Comparison of ENCODE assay signal across 8 cellular contexts in the genomic region with DNA sequence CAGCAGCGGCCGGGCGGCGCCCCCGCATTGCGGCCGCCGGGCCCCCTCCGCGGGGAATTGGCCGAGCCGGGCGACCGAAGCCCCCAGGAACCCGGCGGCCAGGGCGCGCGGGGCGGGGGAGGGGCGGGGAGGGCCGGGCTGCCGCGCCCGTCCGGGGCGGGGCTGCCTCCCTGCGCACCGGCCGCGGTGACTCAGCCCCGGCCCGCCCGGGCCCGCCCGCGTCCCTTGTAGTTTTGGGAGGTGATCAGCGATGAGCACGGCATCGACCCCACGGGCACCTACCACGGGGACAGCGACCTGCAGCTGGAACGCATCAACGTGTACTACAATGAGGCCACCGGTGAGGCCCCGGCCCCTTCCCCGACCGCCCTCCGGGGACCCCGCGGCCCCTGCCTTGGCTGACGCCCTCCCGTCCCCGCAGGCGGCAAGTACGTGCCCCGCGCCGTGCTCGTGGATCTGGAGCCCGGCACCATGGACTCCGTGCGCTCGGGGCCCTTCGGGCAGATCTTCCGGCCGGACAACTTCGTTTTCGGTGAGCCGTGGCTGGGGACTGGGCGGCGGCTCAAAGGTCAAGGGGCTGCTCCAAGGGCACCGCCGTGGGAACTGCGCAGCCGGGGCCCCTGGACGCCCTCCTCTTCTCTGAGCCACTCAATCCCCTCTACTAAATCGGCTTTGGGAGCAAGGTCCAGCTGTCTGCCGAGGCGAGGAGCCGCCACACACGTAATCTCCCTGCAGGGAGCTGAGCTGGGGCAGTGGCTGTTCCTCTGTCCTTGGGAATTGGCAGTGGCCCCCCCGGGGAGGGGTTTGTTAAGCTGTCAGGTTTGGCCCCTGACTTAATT. TPM values are rescaled to one million over a fixed set of nuclear protein-coding genes. Genes with fewer than 3 reads are reported as not detected.
DNase-seq lines count a peak whose midpoint lies in the region.

No MANE protein-coding gene starts in this region.

- no peaks in the 10 kb centered on the region for H3K27me3 Mint-ChIP-seq in IgD-negative memory B cell

- peak overlapping the region; percentile 80 for H3K4me3 ChIP-seq in ectodermal cell (ENCODE audit: insufficient read depth, low read depth, low read length)
- H3K4me3 ChIP-seq in mesodermal cell (ENCODE audit: extremely low read depth, insufficient read depth, low read length, poor library complexity, severe bottlenecking): peak overlapping the region; percentile 93

- H3K36me3 ChIP-seq in ectodermal cell (ENCODE audit: control insufficient read depth, insufficient read depth, low read length) (peaks cover 7% of the 10 kb centered on the region), mesodermal cell (ENCODE audit: control insufficient read depth, insufficient read depth, low read length) (peaks cover 27% of the 10 kb centered on the region)

- H3K4me1 ChIP-seq in ectodermal cell (ENCODE audit: control insufficient read depth, insufficient read depth, low read length): peaks cover 45% of the 10 kb centered on the region
- peaks cover 10% of the 10 kb centered on the region for H3K4me1 ChIP-seq in mesodermal cell (ENCODE audit: control insufficient read depth, insufficient read depth, low read length, poor library complexity, severe bottlenecking)

- no peaks in the 10 kb centered on the region for H3K36me3 Mint-ChIP-seq in IgD-negative memory B cell

- H3K27ac ChIP-seq in ectodermal cell (ENCODE audit: insufficient read depth, low read depth, low read length, poor library complexity, severe bottlenecking) (no peak overlapping the region), mesodermal cell (ENCODE audit: low read depth, low read length, severe bottlenecking) (peak overlapping the region; percentile 67)

- H3K27me3 ChIP-seq in ectodermal cell (ENCODE audit: control insufficient read depth, insufficient read depth, low read length, poor library complexity, severe bottlenecking): no peaks in the 10 kb centered on the region

- H3K27ac Mint-ChIP-seq in IgD-negative memory B cell: peak overlapping the region; percentile 80 to 95 (median 91)

- no peaks in the 10 kb centered on the region for H3K9me3 ChIP-seq in ectodermal cell (ENCODE audit: control insufficient read depth, low read length)
- H3K9me3 ChIP-seq in mesodermal cell (ENCODE audit: control insufficient read depth, low read length): no peaks in the 10 kb centered on the region

- peaks cover 11 to 15% (median 11%) of the 10 kb centered on the region in 3 donors for H3K4me1 Mint-ChIP-seq in IgD-negative memory B cell

- H3K4me3 Mint-ChIP-seq in IgD-negative memory B cell: peak overlapping the region; percentile 84 to 97 (median 90)

- DNase-seq in DMS53 (lab: John Stamatoyannopoulos, UW) (peak; percentile 71), DMS53 treated with DMSO at 0.1 percent for 48 hours (lab: John Stamatoyannopoulos, UW; ENCODE audit: unreplicated experiment) (no peak), NCI-H1694 treated with DMSO at 0.1 percent for 48 hours (lab: John Stamatoyannopoulos, UW) (no peak)
- DNase-seq in activated CD4-positive, alpha-beta T cell treated with anti-CD3 and anti-CD28 coated beads, Interleukin-2, amount 50 U/mL, for 4 hours: peak; percentile 64 to 72
- peak; percentile 64 for DNase-seq in stimulated activated CD8-positive, alpha-beta memory T cell treated with anti-CD3 and anti-CD28 coated beads, Interleukin-4, amount 100 ng/mL, for 24 hours (ENCODE audit: low read depth)

- 2 to 3% methylated on average over 84 of the region's 84 CpGs for WGBS in ectodermal cell, 2 experiments
- WGBS in mesodermal cell (ENCODE audit: insufficient coverage in 2 of 2), 2 experiments: 2 to 6% methylated on average over 40 to 72 of the region's 84 CpGs

- H3K9me3 Mint-ChIP-seq in IgD-negative memory B cell: no peaks in the 10 kb centered on the region

RNA-seq across cellular contexts. Expression of gene TUBB4B, which starts 0.6 kb away (rescaled TPM):
- 88.4 TPM for polyA plus RNA-seq in IgD-negative memory B cell
- polyA plus RNA-seq in ectodermal cell (2013, experiment 1 of 4): 375 TPM
- polyA plus RNA-seq in ectodermal cell (2013, experiment 2 of 4): 339 TPM
- 283 TPM for polyA plus RNA-seq in ectodermal cell (2013, experiment 3 of 4)
- polyA plus RNA-seq in ectodermal cell (2013, experiment 4 of 4): 290 TPM
- polyA plus RNA-seq in mesodermal cell (2013, experiment 1 of 2): 341 TPM
- polyA plus RNA-seq in mesodermal cell (2013, experiment 2 of 2): 341 TPM

RNA-seq across cellular contexts. Expression of gene STPG3, which starts 9.4 kb away (rescaled TPM):
- polyA plus RNA-seq in IgD-negative memory B cell: not detected
- not detected for polyA plus RNA-seq in ectodermal cell (2013, experiment 1 of 4)
- not detected for polyA plus RNA-seq in ectodermal cell (2013, experiment 2 of 4)
- not detected for polyA plus RNA-seq in ectodermal cell (2013, experiment 3 of 4)
- not detected for polyA plus RNA-seq in ectodermal cell (2013, experiment 4 of 4)
- polyA plus RNA-seq in mesodermal cell (2013, experiment 1 of 2): not detected
- not detected for polyA plus RNA-seq in mesodermal cell (2013, experiment 2 of 2)

RNA-seq across cellular contexts. Expression of gene SLC34A3, which starts 11.0 kb away (rescaled TPM):
- polyA plus RNA-seq in IgD-negative memory B cell: not detected
- polyA plus RNA-seq in ectodermal cell (2013, experiment 1 of 4): not detected
- not detected for polyA plus RNA-seq in ectodermal cell (2013, experiment 2 of 4)
- not detected for polyA plus RNA-seq in ectodermal cell (2013, experiment 3 of 4)
- not detected for polyA plus RNA-seq in ectodermal cell (2013, experiment 4 of 4)
- polyA plus RNA-seq in mesodermal cell (2013, experiment 1 of 2): not detected
- polyA plus RNA-seq in mesodermal cell (2013, experiment 2 of 2): not detected

RNA-seq across cellular contexts. Expression of gene NELFB, which starts 13.4 kb away (rescaled TPM):
- polyA plus RNA-seq in IgD-negative memory B cell: 34.2 TPM
- 77.8 TPM for polyA plus RNA-seq in ectodermal cell (2013, experiment 1 of 4)
- 73.9 TPM for polyA plus RNA-seq in ectodermal cell (2013, experiment 2 of 4)
- polyA plus RNA-seq in ectodermal cell (2013, experiment 3 of 4): 50.9 TPM
- polyA plus RNA-seq in ectodermal cell (2013, experiment 4 of 4): 53.2 TPM
- polyA plus RNA-seq in mesodermal cell (2013, experiment 1 of 2): 60.0 TPM
- polyA plus RNA-seq in mesodermal cell (2013, experiment 2 of 2): 50.4 TPM

RNA-seq across cellular contexts. Expression of gene RNF224, which starts 14.4 kb away (rescaled TPM):
- polyA plus RNA-seq in IgD-negative memory B cell: not detected
- polyA plus RNA-seq in ectodermal cell (2013, experiment 1 of 4): not detected
- polyA plus RNA-seq in ectodermal cell (2013, experiment 2 of 4): 0.11 TPM
- polyA plus RNA-seq in ectodermal cell (2013, experiment 3 of 4): not detected
- polyA plus RNA-seq in ectodermal cell (2013, experiment 4 of 4): not detected
- polyA plus RNA-seq in mesodermal cell (2013, experiment 1 of 2): not detected
- polyA plus RNA-seq in mesodermal cell (2013, experiment 2 of 2): not detected

Comparison
In these comparisons a context has a peak if more than half of its experiments do, and no peak if none do; other contexts are left out.
1. DNase-seq: peak in DMS53 (single experiment), activated CD4-positive, alpha-beta T cell treated with anti-CD3 and anti-CD28 coated beads, Interleukin-2, amount 50 U/mL, for 4 hours (2 of 2) and stimulated activated CD8-positive, alpha-beta memory T cell treated with anti-CD3 and anti-CD28 coated beads, Interleukin-4, amount 100 ng/mL, for 24 hours (single experiment); none in DMS53 treated with DMSO at 0.1 percent for 48 hours (single experiment) and NCI-H1694 treated with DMSO at 0.1 percent for 48 hours (single experiment).